Comparison of ENCODE assay signal across 20 cellular contexts in the genomic region with DNA sequence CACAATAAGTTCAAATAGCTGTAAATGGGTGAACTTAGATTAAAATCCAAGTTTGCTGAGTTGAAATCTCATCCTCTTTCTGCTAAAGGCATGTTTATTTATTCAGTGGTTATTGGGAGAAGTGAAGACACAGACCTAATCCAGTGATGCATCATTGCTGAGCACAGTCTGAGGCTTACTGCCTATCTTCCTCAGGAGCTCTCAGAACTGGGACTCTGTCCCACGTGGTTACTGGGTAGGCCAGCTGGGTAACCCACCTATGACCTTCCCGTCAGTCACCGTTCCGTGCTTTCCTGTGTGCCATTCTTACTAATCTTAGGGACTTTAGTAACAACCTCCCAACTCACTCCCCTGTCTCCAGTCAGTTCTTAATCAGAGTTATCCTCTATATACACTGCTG.
"Had no signal": no experiment of that assay in that cellular context is flagged by ENCODE, and none has a peak within 500 bp of the region (broad histone marks: within the 10 kb centered on the region; RNA-seq: fewer than 3 reads in every experiment).

No MANE protein-coding gene starts in this region.

- H3K4me1 Mint-ChIP-seq: activated B cell treated with CpG ODN at 0.5 μM for 24 hours; activated CD4-positive, alpha-beta memory T cell treated with anti-CD3 and anti-CD28 coated beads, Interleukin-2, amount 10 ng/mL, durations not matched to agents 7 days and 5 days; activated CD8-positive, alpha-beta memory T cell treated with anti-CD3 and anti-CD28 coated beads, Interleukin-2, amount 10 ng/mL, durations not matched to agents 7 days and 5 days; activated naive CD8-positive, alpha-beta T cell treated with anti-CD3 and anti-CD28 coated beads, Interleukin-2, amount 10 ng/mL, durations not matched to agents 7 days and 5 days; stimulated activated effector memory CD8-positive, alpha-beta T cell treated with anti-CD3 and anti-CD28 coated beads, Interleukin-12 subunit alpha, Interleukin-12 subunit beta, amount 100 ng/mL, for 72 hours had no signal

- ATAC-seq: activated CD8-positive, alpha-beta memory T cell treated with anti-CD3 and anti-CD28 coated beads, Interleukin-2, amount 10 ng/mL, durations not matched to agents 7 days and 5 days; effector memory CD8-positive, alpha-beta T cell; right lobe of liver; stimulated activated effector memory CD8-positive, alpha-beta T cell treated with anti-CD3 and anti-CD28 coated beads, Interleukin-12 subunit alpha, Interleukin-12 subunit beta, amount 100 ng/mL, for 72 hours had no signal

- H3K4me3 Mint-ChIP-seq: activated B cell treated with CpG ODN at 0.5 μM for 24 hours; activated CD4-positive, alpha-beta memory T cell treated with anti-CD3 and anti-CD28 coated beads, Interleukin-2, amount 10 ng/mL, durations not matched to agents 7 days and 5 days; activated CD8-positive, alpha-beta memory T cell treated with anti-CD3 and anti-CD28 coated beads, Interleukin-2, amount 10 ng/mL, durations not matched to agents 7 days and 5 days; activated naive CD8-positive, alpha-beta T cell treated with anti-CD3 and anti-CD28 coated beads, Interleukin-2, amount 10 ng/mL, durations not matched to agents 7 days and 5 days; effector memory CD8-positive, alpha-beta T cell; stimulated activated effector memory CD8-positive, alpha-beta T cell treated with anti-CD3 and anti-CD28 coated beads, Interleukin-12 subunit alpha, Interleukin-12 subunit beta, amount 100 ng/mL, for 72 hours; T-helper 2 cell treated with Interferon-gamma antibody and Interleukin-4, amounts not matched to agents 5 μg/mL and 100 μg/mL, for 36 hours had no signal

- H3K27ac ChIP-seq: cardiac muscle cell, left ventricle myocardium inferior, prostate gland, right lobe of liver, stomach, vagina had no signal

- H3K9me3 Mint-ChIP-seq: activated B cell treated with CpG ODN at 0.5 μM for 24 hours; activated CD4-positive, alpha-beta memory T cell treated with anti-CD3 and anti-CD28 coated beads, Interleukin-2, amount 10 ng/mL, durations not matched to agents 7 days and 5 days; activated naive CD8-positive, alpha-beta T cell treated with anti-CD3 and anti-CD28 coated beads, Interleukin-2, amount 10 ng/mL, durations not matched to agents 7 days and 5 days; stimulated activated effector memory CD8-positive, alpha-beta T cell treated with anti-CD3 and anti-CD28 coated beads, Interleukin-12 subunit alpha, Interleukin-12 subunit beta, amount 100 ng/mL, for 72 hours had no signal

- H3K4me1 ChIP-seq: left ventricle myocardium inferior, prostate gland, right lobe of liver, stomach, vagina had no signal

- H3K36me3 Mint-ChIP-seq: activated CD8-positive, alpha-beta memory T cell treated with anti-CD3 and anti-CD28 coated beads, Interleukin-2, amount 10 ng/mL, durations not matched to agents 7 days and 5 days; activated naive CD8-positive, alpha-beta T cell treated with anti-CD3 and anti-CD28 coated beads, Interleukin-2, amount 10 ng/mL, durations not matched to agents 7 days and 5 days; stimulated activated effector memory CD8-positive, alpha-beta T cell treated with anti-CD3 and anti-CD28 coated beads, Interleukin-12 subunit alpha, Interleukin-12 subunit beta, amount 100 ng/mL, for 72 hours had no signal

- H3K27ac Mint-ChIP-seq: activated B cell treated with CpG ODN at 0.5 μM for 24 hours; activated CD4-positive, alpha-beta memory T cell treated with anti-CD3 and anti-CD28 coated beads, Interleukin-2, amount 10 ng/mL, durations not matched to agents 7 days and 5 days; activated CD8-positive, alpha-beta memory T cell treated with anti-CD3 and anti-CD28 coated beads, Interleukin-2, amount 10 ng/mL, durations not matched to agents 7 days and 5 days; activated naive CD8-positive, alpha-beta T cell treated with anti-CD3 and anti-CD28 coated beads, Interleukin-2, amount 10 ng/mL, durations not matched to agents 7 days and 5 days; effector memory CD8-positive, alpha-beta T cell; stimulated activated effector memory CD8-positive, alpha-beta T cell treated with anti-CD3 and anti-CD28 coated beads, Interleukin-12 subunit alpha, Interleukin-12 subunit beta, amount 100 ng/mL, for 72 hours; T-helper 2 cell treated with Interferon-gamma antibody and Interleukin-4, amounts not matched to agents 5 μg/mL and 100 μg/mL, for 36 hours had no signal

- H3K9me3 ChIP-seq: prostate gland, right lobe of liver, stomach, vagina had no signal

- H3K27me3 ChIP-seq: cardiac muscle cell, right lobe of liver, stomach, vagina had no signal

- H3K36me3 ChIP-seq: cardiac muscle cell, left ventricle myocardium inferior, prostate gland, right lobe of liver, stomach, vagina had no signal

- H3K27me3 Mint-ChIP-seq: activated B cell treated with CpG ODN at 0.5 μM for 24 hours; activated CD4-positive, alpha-beta memory T cell treated with anti-CD3 and anti-CD28 coated beads, Interleukin-2, amount 10 ng/mL, durations not matched to agents 7 days and 5 days; activated CD8-positive, alpha-beta memory T cell treated with anti-CD3 and anti-CD28 coated beads, Interleukin-2, amount 10 ng/mL, durations not matched to agents 7 days and 5 days; activated naive CD8-positive, alpha-beta T cell treated with anti-CD3 and anti-CD28 coated beads, Interleukin-2, amount 10 ng/mL, durations not matched to agents 7 days and 5 days; effector memory CD8-positive, alpha-beta T cell had no signal

- FAIRE-seq: frontal cortex had no signal

- H3K4me3 ChIP-seq: cardiac muscle cell, left ventricle myocardium inferior, prostate gland, right lobe of liver, stomach, vagina had no signal

- DNase-seq: activated B cell treated with CpG ODN at 0.5 μM for 24 hours; activated CD4-positive, alpha-beta memory T cell treated with anti-CD3 and anti-CD28 coated beads, Interleukin-2, amount 10 ng/mL, durations not matched to agents 7 days and 5 days; activated CD4-positive, alpha-beta T cell treated with anti-CD3 and anti-CD28 coated beads for 48 hours; activated CD8-positive, alpha-beta memory T cell treated with anti-CD3 and anti-CD28 coated beads, Interleukin-2, amount 10 ng/mL, durations not matched to agents 7 days and 5 days; activated naive CD4-positive, alpha-beta T cell treated with Interleukin-2 at 50 U/mL for 16 hours; activated naive CD8-positive, alpha-beta T cell treated with anti-CD3 and anti-CD28 coated beads, Interleukin-2, amount 10 ng/mL, durations not matched to agents 7 days and 5 days; amygdala; effector memory CD8-positive, alpha-beta T cell; left ventricle myocardium inferior; mammary epithelial cell; right lobe of liver; stimulated activated CD4-positive, alpha-beta T cell treated with anti-CD3 and anti-CD28 coated beads, Interleukin-4, amount 100 ng/mL, for 24 hours; stomach; trophoblast cell had no signal
